Comparison of ENCODE assay signal across 18 cellular contexts in the genomic region with DNA sequence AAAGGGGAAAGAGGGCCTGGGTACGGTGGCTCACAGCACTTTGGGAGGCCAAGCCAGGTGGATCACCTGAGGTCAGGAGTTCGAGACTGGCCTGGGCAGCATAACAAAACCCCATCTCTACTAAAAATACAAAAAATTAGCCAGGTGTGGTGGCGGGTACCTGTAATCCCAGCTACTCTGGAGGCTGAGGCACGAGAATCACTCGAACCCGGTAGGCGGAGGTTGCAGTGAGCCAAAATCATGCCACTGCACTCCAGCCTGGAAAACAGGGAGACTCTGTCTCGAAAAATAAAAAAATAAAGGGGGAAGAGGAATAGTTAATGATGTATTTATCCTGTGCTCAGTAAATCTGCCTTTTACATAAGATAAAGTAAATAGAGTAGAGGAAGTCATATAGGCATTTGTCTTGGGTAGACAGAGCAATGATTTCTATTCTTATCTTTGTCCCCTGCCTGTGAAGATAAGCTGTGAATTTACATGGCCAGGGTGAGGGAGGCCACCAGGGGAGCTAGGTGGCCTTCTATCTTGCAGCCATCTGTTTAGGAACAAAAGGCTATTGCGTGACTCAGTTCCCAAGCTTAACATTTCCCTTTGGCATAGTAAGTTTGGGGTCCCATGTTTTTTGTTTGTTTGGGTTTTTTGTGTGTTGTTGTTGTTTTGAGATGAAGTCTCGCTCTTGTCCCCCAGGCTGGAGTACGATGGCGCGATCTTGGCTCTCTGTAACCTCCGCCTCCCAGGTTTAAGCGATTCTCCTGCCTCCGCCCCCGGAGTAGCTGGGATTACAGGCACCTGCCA.
DNase-seq lines count a peak whose midpoint lies in the region; ATAC-seq and TF ChIP-seq lines count a peak whose summit lies in the region.
"Had no signal": no experiment of that assay in that cellular context is flagged by ENCODE, and none has a peak within 500 bp of the region (broad histone marks: within the 10 kb centered on the region; RNA-seq: fewer than 3 reads in every experiment).

No MANE protein-coding gene starts in this region.

- no peaks in the 10 kb centered on the region for H3K9me3 Mint-ChIP-seq in neural crest cell
- no peaks in the 10 kb centered on the region for H3K9me3 Mint-ChIP-seq in activated T-helper 1 cell treated with anti-CD3 and anti-CD28 coated beads, Interleukin-12 subunit alpha, Interleukin-12 subunit beta, Interleukin-2, Interleukin-4 antibody, amounts not matched to agents 30 ng/mL and 10 ng/mL and 1 ng/mL, durations not matched to agents 14 hours and 24 hours and 36 hours
- no peaks in the 10 kb centered on the region for H3K9me3 Mint-ChIP-seq in activated naive CD8-positive, alpha-beta T cell treated with anti-CD3 and anti-CD28 coated beads, Interleukin-2, amount 50 U/mL, for 24 hours
- H3K9me3 Mint-ChIP-seq: activated CD4-positive, alpha-beta T cell treated with anti-CD3 and anti-CD28 coated beads, Interleukin-2, amount 10 ng/mL, durations not matched to agents 7 days and 5 days; IgD-negative memory B cell; stimulated activated effector memory CD8-positive, alpha-beta T cell treated with anti-CD3 and anti-CD28 coated beads, Interleukin-12 subunit alpha, Interleukin-12 subunit beta, amount 100 ng/mL, for 72 hours had no signal

- H3K36me3 Mint-ChIP-seq in neural crest cell (ENCODE audit: low read depth) = peaks cover 2% of the 10 kb centered on the region
- H3K36me3 Mint-ChIP-seq in activated T-helper 1 cell treated with anti-CD3 and anti-CD28 coated beads, Interleukin-12 subunit alpha, Interleukin-12 subunit beta, Interleukin-2, Interleukin-4 antibody, amounts not matched to agents 30 ng/mL and 10 ng/mL and 1 ng/mL, durations not matched to agents 14 hours and 24 hours and 36 hours (ENCODE audit: low read depth) = no peaks in the 10 kb centered on the region
- H3K36me3 Mint-ChIP-seq in activated naive CD8-positive, alpha-beta T cell treated with anti-CD3 and anti-CD28 coated beads, Interleukin-2, amount 50 U/mL, for 24 hours (ENCODE audit: low read depth) = no peaks in the 10 kb centered on the region
- H3K36me3 Mint-ChIP-seq: IgD-negative memory B cell; stimulated activated effector memory CD8-positive, alpha-beta T cell treated with anti-CD3 and anti-CD28 coated beads, Interleukin-12 subunit alpha, Interleukin-12 subunit beta, amount 100 ng/mL, for 72 hours had no signal

- intact Hi-C loops in activated T-helper 1 cell treated with anti-CD3 and anti-CD28 coated beads, Interleukin-12 subunit alpha, Interleukin-12 subunit beta, Interleukin-2, Interleukin-4 antibody, amounts not matched to agents 30 ng/mL and 10 ng/mL and 1 ng/mL, durations not matched to agents 14 hours and 24 hours and 36 hours (cut with micrococcal nuclease) = no loop called here

- H3K27ac Mint-ChIP-seq in neural crest cell (ENCODE audit: unreplicated experiment) = peak overlapping the region; percentile 12
- no peak overlapping the region for H3K27ac Mint-ChIP-seq in activated T-helper 1 cell treated with anti-CD3 and anti-CD28 coated beads, Interleukin-12 subunit alpha, Interleukin-12 subunit beta, Interleukin-2, Interleukin-4 antibody, amounts not matched to agents 30 ng/mL and 10 ng/mL and 1 ng/mL, durations not matched to agents 14 hours and 24 hours and 36 hours
- H3K27ac Mint-ChIP-seq in activated naive CD8-positive, alpha-beta T cell treated with anti-CD3 and anti-CD28 coated beads, Interleukin-2, amount 50 U/mL, for 24 hours = no peak overlapping the region
- H3K27ac Mint-ChIP-seq: activated CD4-positive, alpha-beta T cell treated with anti-CD3 and anti-CD28 coated beads, Interleukin-2, amount 10 ng/mL, durations not matched to agents 7 days and 5 days; IgD-negative memory B cell; stimulated activated effector memory CD8-positive, alpha-beta T cell treated with anti-CD3 and anti-CD28 coated beads, Interleukin-12 subunit alpha, Interleukin-12 subunit beta, amount 100 ng/mL, for 72 hours had no signal

- no peaks in the 10 kb centered on the region for H3K27me3 Mint-ChIP-seq in neural crest cell (ENCODE audit: low read depth)
- H3K27me3 Mint-ChIP-seq in activated T-helper 1 cell treated with anti-CD3 and anti-CD28 coated beads, Interleukin-12 subunit alpha, Interleukin-12 subunit beta, Interleukin-2, Interleukin-4 antibody, amounts not matched to agents 30 ng/mL and 10 ng/mL and 1 ng/mL, durations not matched to agents 14 hours and 24 hours and 36 hours (ENCODE audit: insufficient read depth) = no peaks in the 10 kb centered on the region
- H3K27me3 Mint-ChIP-seq in activated naive CD8-positive, alpha-beta T cell treated with anti-CD3 and anti-CD28 coated beads, Interleukin-2, amount 50 U/mL, for 24 hours = no peaks in the 10 kb centered on the region
- H3K27me3 Mint-ChIP-seq: activated CD4-positive, alpha-beta T cell treated with anti-CD3 and anti-CD28 coated beads, Interleukin-2, amount 10 ng/mL, durations not matched to agents 7 days and 5 days had no signal

- peak; percentile 8 for TF ChIP-seq CTCF in GM12873 (IDR thresholded peaks at IDR 0.05; ENCODE audit: insufficient read depth, low read depth, low read length, missing control alignments)
- peak; percentile 29 for TF ChIP-seq CTCF in neural crest cell (conservative IDR thresholded peaks at IDR 0.05)

- peaks cover 22% of the 10 kb centered on the region for H3K4me1 Mint-ChIP-seq in neural crest cell
- H3K4me1 Mint-ChIP-seq in activated T-helper 1 cell treated with anti-CD3 and anti-CD28 coated beads, Interleukin-12 subunit alpha, Interleukin-12 subunit beta, Interleukin-2, Interleukin-4 antibody, amounts not matched to agents 30 ng/mL and 10 ng/mL and 1 ng/mL, durations not matched to agents 14 hours and 24 hours and 36 hours (ENCODE audit: low read depth) = no peaks in the 10 kb centered on the region
- H3K4me1 Mint-ChIP-seq in activated naive CD8-positive, alpha-beta T cell treated with anti-CD3 and anti-CD28 coated beads, Interleukin-2, amount 50 U/mL, for 24 hours = peaks cover 2% of the 10 kb centered on the region
- H3K4me1 Mint-ChIP-seq: activated CD4-positive, alpha-beta T cell treated with anti-CD3 and anti-CD28 coated beads, Interleukin-2, amount 10 ng/mL, durations not matched to agents 7 days and 5 days; stimulated activated effector memory CD8-positive, alpha-beta T cell treated with anti-CD3 and anti-CD28 coated beads, Interleukin-12 subunit alpha, Interleukin-12 subunit beta, amount 100 ng/mL, for 72 hours had no signal

- no peak overlapping the region for H3K4me3 Mint-ChIP-seq in neural crest cell
- H3K4me3 Mint-ChIP-seq in activated T-helper 1 cell treated with anti-CD3 and anti-CD28 coated beads, Interleukin-12 subunit alpha, Interleukin-12 subunit beta, Interleukin-2, Interleukin-4 antibody, amounts not matched to agents 30 ng/mL and 10 ng/mL and 1 ng/mL, durations not matched to agents 14 hours and 24 hours and 36 hours = no peak overlapping the region
- H3K4me3 Mint-ChIP-seq in activated naive CD8-positive, alpha-beta T cell treated with anti-CD3 and anti-CD28 coated beads, Interleukin-2, amount 50 U/mL, for 24 hours = no peak overlapping the region
- H3K4me3 Mint-ChIP-seq: activated CD4-positive, alpha-beta T cell treated with anti-CD3 and anti-CD28 coated beads, Interleukin-2, amount 10 ng/mL, durations not matched to agents 7 days and 5 days; IgD-negative memory B cell; stimulated activated effector memory CD8-positive, alpha-beta T cell treated with anti-CD3 and anti-CD28 coated beads, Interleukin-12 subunit alpha, Interleukin-12 subunit beta, amount 100 ng/mL, for 72 hours had no signal

- DNase-seq in HuH-7 (ENCODE audit: low spot score) (peak; percentile 67), dermis blood vessel endothelial cell (peak; percentile 18), neural crest cell (ENCODE audit: low read depth, low spot score) (no peak), NCI-H2171 (lab: John Stamatoyannopoulos, UW) (no peak)
- no peak for DNase-seq in activated T-helper 1 cell treated with anti-CD3 and anti-CD28 coated beads, Interleukin-12 subunit alpha, Interleukin-12 subunit beta, Interleukin-2, Interleukin-4 antibody, amounts not matched to agents 30 ng/mL and 10 ng/mL and 1 ng/mL, durations not matched to agents 14 hours and 24 hours and 36 hours (ENCODE audit: low spot score)
- no peak for DNase-seq in stimulated activated naive CD4-positive, alpha-beta T cell treated with Interleukin-2 at 50 U/mL for 16 hours (lab: John Stamatoyannopoulos, UW)
- no peak for DNase-seq in activated naive CD8-positive, alpha-beta T cell treated with anti-CD3 and anti-CD28 coated beads, Interleukin-2, amount 50 U/mL, for 24 hours
- DNase-seq: activated CD4-positive, alpha-beta T cell treated with anti-CD3 and anti-CD28 coated beads, Interleukin-2, amount 10 ng/mL, durations not matched to agents 7 days and 5 days; activated gamma-delta T cell; amniotic stem cell; GM23248; left lung; MM.1S; NCI-H1694; NCI-H345 had no signal

- ATAC-seq in activated naive CD8-positive, alpha-beta T cell treated with anti-CD3 and anti-CD28 coated beads, Interleukin-2, amount 50 U/mL, for 24 hours = no peak
- ATAC-seq: left lung; stimulated activated effector memory CD8-positive, alpha-beta T cell treated with anti-CD3 and anti-CD28 coated beads, Interleukin-12 subunit alpha, Interleukin-12 subunit beta, amount 100 ng/mL, for 72 hours had no signal

Comparison
In these comparisons a context has a peak if more than half of its experiments do, and no peak if none do; other contexts are left out.
1. DNase-seq: peak in HuH-7 (single experiment) and dermis blood vessel endothelial cell (single experiment); none in neural crest cell (single experiment), activated T-helper 1 cell treated with anti-CD3 and anti-CD28 coated beads, Interleukin-12 subunit alpha, Interleukin-12 subunit beta, Interleukin-2, Interleukin-4 antibody, amounts not matched to agents 30 ng/mL and 10 ng/mL and 1 ng/mL, durations not matched to agents 14 hours and 24 hours and 36 hours (single experiment), NCI-H2171 (single experiment), stimulated activated naive CD4-positive, alpha-beta T cell treated with Interleukin-2 at 50 U/mL for 16 hours (single experiment) and activated naive CD8-positive, alpha-beta T cell treated with anti-CD3 and anti-CD28 coated beads, Interleukin-2, amount 50 U/mL, for 24 hours (single experiment).